8 cellular contexts compared by ENCODE assay signal in the genomic region with DNA sequence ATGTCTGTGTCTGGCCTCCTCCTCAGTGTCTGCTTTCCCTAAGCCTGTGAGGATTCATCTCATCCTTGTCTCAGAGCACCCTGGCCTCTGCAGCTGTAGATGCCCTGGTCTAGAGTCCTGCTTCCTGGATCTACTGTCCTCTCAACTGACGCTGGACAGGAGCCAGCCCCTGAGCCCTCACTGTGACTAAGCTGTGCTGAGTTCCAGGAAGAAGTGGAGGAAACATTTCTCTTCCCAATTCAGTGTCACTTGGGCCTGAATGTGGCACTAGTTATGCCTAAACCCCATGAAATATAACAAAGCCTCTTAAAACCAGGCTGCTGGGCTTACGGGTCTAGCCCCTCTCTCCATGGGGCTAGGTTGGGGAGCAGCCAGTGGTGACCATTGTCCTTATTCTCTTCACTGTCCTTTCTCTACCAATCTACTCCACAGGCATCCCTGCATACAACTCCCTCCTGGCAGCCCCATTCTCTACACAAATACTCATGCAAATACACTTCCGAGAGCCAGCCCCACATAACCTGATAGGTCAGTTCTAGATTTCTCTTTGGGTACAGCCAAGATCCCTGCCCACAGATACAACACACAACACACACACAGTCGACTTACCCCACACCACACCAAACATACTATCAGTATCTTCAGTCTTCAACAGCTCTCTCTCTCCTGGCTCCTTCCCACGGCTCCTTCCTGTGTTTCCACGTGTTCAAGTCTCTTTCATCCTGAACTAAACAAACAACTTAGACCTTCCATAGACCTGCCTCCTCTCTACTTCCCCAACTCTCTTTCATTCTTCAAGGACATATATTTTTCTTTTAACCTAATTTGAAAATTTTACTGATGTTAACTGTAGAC.
DNase-seq lines count a peak whose midpoint lies in the region; ATAC-seq and TF ChIP-seq lines count a peak whose summit lies in the region.

No MANE protein-coding gene starts in this region.

- DNase-seq in Daoy (ENCODE audit: low read depth) (peak; percentile 54), RPMI7951 (ENCODE audit: low read depth) (peak; percentile 75), fibroblast of villous mesenchyme (ENCODE audit: low read depth) (peak; percentile 55), psoas muscle (peak; percentile 79 to 84), germinal center (ENCODE audit: low spot score) (no peak), NCI-H345 (lab: John Stamatoyannopoulos, UW) (no peak), GM13976 (ENCODE audit: low spot score) (no peak)

- no peaks in the 10 kb centered on the region for H3K27me3 ChIP-seq in psoas muscle (ENCODE audit: insufficient read depth in 3 of 3, low read length in 2 of 3)

- H3K4me3 ChIP-seq in fibroblast of villous mesenchyme (ENCODE audit: low read depth, low read length) (no peak overlapping the region), psoas muscle (no peak overlapping the region)

- in situ Hi-C loops in GM13976 (cut with MboI; ENCODE audit: low sequenced_read_pairs, unreplicated experiment) = no loop called here

- no peaks in the 10 kb centered on the region for H3K36me3 ChIP-seq in psoas muscle (ENCODE audit: insufficient read depth in 1 of 2, low read depth in 1 of 2)

- no peak overlapping the region for H3K27ac ChIP-seq in psoas muscle

- H3K4me1 ChIP-seq in psoas muscle = no peaks in the 10 kb centered on the region

- H3K9me3 ChIP-seq in psoas muscle = no peaks in the 10 kb centered on the region

- ATAC-seq in psoas muscle = peak in 3 of 4 donors; percentile 42 to 64 (median 59)
- no peak for ATAC-seq in HG02840 (IDR thresholded peaks at IDR 0.05; ENCODE audit: low FRiP score, unreplicated experiment)

- TF ChIP-seq CTCF in fibroblast of villous mesenchyme (IDR thresholded peaks at IDR 0.05; ENCODE audit: insufficient read depth, low read depth, low read length) = no peak
- no peak for TF ChIP-seq CTCF in psoas muscle (IDR thresholded peaks at IDR 0.05)
- no peak for TF ChIP-seq CTCF in GM13976 (IDR thresholded peaks at IDR 0.05; ENCODE audit: borderline replicate concordance, control extremely low read depth, extremely low read depth, insufficient read depth, missing control alignments)

- 57 to 70% (median 61%) methylated on average over 6 of the region's 6 CpGs for WGBS in psoas muscle, 3 donors

- intact Hi-C loops in psoas muscle (cut with DNase I) = no loop called here

Comparison
In these comparisons a context has a peak if more than half of its experiments do, and no peak if none do; other contexts are left out.
1. DNase-seq: peak in Daoy (single experiment), RPMI7951 (single experiment), fibroblast of villous mesenchyme (single experiment) and psoas muscle (2 of 2); none in germinal center (single experiment), NCI-H345 (single experiment) and GM13976 (single experiment).